Comparison of ENCODE assay signal across 9 cellular contexts in the genomic region with DNA sequence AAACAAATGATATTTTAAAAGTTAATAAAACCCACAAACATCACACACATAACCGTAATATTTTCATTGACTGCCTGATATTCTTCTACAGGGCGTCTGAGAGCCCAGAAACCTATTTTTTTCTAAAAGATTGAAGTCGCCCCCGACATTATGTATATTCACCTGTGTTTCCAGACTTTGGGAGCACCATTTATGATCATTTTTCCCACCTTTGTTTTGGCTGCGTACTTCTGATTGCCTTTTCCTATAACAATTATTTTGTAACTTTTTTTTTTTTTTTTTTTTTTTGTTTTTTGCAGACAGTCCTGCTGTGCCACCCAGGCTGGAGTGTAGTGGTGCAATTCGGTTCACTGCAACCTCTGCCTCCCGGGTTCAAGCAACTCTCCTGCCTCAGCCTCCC. TPM values are rescaled to one million over a fixed set of nuclear protein-coding genes. Genes with fewer than 3 reads are reported as not detected.
DNase-seq lines count a peak whose midpoint lies in the region; ATAC-seq, FAIRE-seq and TF ChIP-seq lines count a peak whose summit lies in the region.
"Had no signal": no experiment of that assay in that cellular context is flagged by ENCODE, and none has a peak within 500 bp of the region (broad histone marks: within the 10 kb centered on the region; RNA-seq: fewer than 3 reads in every experiment).

No MANE protein-coding gene starts in this region.

- ATAC-seq in left cardiac atrium (no peak), K562 (no peak), mucosa of descending colon (no peak)

- POLR2A ChIA-PET in K562 (lab: Yijun Ruan, JAX) = interaction anchor here (1.0 to 1.2 kb wide), 2 partner anchors 43 to 124 kb away, joined by 3 read pairs; partner anchors contain the start of gene H3-3A

- CTCF ChIA-PET in K562 (lab: Yijun Ruan, JAX; ENCODE audit: low intra/inter-chr PET ratio) = no interaction called here

- H3K4me3 ChIP-seq in left ventricle myocardium inferior (peak overlapping the region; percentile 98), K562 (peak overlapping the region; percentile 97), mesodermal cell (ENCODE audit: extremely low read depth, insufficient read depth, low read length, poor library complexity, severe bottlenecking) (peak overlapping the region; percentile 83), vagina (peak overlapping the region; percentile 88 to 94), mucosa of descending colon (no peak overlapping the region)

- H3K36me3 ChIP-seq in left ventricle myocardium inferior = peaks cover 6% of the 10 kb centered on the region
- peaks cover 14% of the 10 kb centered on the region; the same call in 2 of the 3 replicates for H3K36me3 ChIP-seq in K562 (ENCODE audit: control insufficient read depth, insufficient read depth, low read length)
- H3K36me3 ChIP-seq in mesodermal cell (ENCODE audit: control insufficient read depth, insufficient read depth, low read length) = peaks cover 6% of the 10 kb centered on the region
- H3K36me3 ChIP-seq in vagina = no peaks in the 10 kb centered on the region
- no peaks in the 10 kb centered on the region for H3K36me3 ChIP-seq in mucosa of descending colon (ENCODE audit: low read depth)

- BruUV-seq in K562 (replicated peaks; lab: Mats Ljungman, UMichigan) = no TSS peak

- H3K27ac ChIP-seq in left ventricle myocardium inferior (replicated peaks) (peak overlapping the region; percentile 97), K562 (ENCODE audit: extremely low read depth, low read depth, low read length) (peak overlapping the region; percentile 88; the same call in 2 of the 3 replicates), mesodermal cell (ENCODE audit: low read depth, low read length, severe bottlenecking) (no peak overlapping the region), vagina (peak overlapping the region; percentile 96)

- H3K4me1 ChIP-seq in left ventricle myocardium inferior (peaks cover 49% of the 10 kb centered on the region), K562 (replicated peaks in 1 of 2; ENCODE audit: control insufficient read depth in 2 of 2, insufficient read depth in 2 of 2, low read length in 2 of 2) (peaks cover 3 to 11% of the 10 kb centered on the region in 2 experiments), mesodermal cell (ENCODE audit: control insufficient read depth, insufficient read depth, low read length, poor library complexity, severe bottlenecking) (peaks cover 9% of the 10 kb centered on the region), vagina (peaks cover 38% of the 10 kb centered on the region), mucosa of descending colon (ENCODE audit: low read depth) (peaks cover 21% of the 10 kb centered on the region)

- TF ChIP-seq CTCF in left ventricle myocardium inferior (IDR thresholded peaks at IDR 0.05; ENCODE audit: borderline replicate concordance) (no peak), K562 (IDR thresholded peaks at IDR 0.05 in 2 of 3, conservative IDR thresholded peaks at IDR 0.05 in 1 of 3; ENCODE audit: insufficient read depth in 2 of 3, low read depth in 1 of 3, low read length in 3 of 3) (no peak), vagina (IDR thresholded peaks at IDR 0.05) (no peak), mucosa of descending colon (IDR thresholded peaks at IDR 0.05) (no peak)

- TF ChIP-seq POLR2A in K562 (conservative IDR thresholded peaks at IDR 0.05) (no peak), vagina (IDR thresholded peaks at IDR 0.05) (no peak)

- no peak for FAIRE-seq in K562 (lab: Jason Lieb, UNC)

- DNase-seq in left ventricle myocardium inferior (no peak), left cardiac atrium (no peak), K562 (ENCODE audit: extremely low read depth in 1 of 4, low spot score in 3 of 4) (no peak), vagina (ENCODE audit: extremely low spot score in 2 of 2) (no peak), dermis blood vessel endothelial cell (no peak), NCI-H1092 treated with DMSO at 0.1 percent for 48 hours (lab: John Stamatoyannopoulos, UW) (no peak), mucosa of descending colon (no peak)

- peak overlapping the region in 1 of 2 experiments; percentile 93; a peak in 2 of 4 replicates for H3K9ac ChIP-seq in K562 (ENCODE audit: insufficient read depth in 1 of 2, low read depth in 2 of 2, low read length in 2 of 2)

- TF ChIP-seq EP300 in K562 (IDR thresholded peaks at IDR 0.05; ENCODE audit: low read length) = no peak

- H3K9me1 ChIP-seq in K562 (ENCODE audit: control insufficient read depth, insufficient read depth, low read length) = no peaks in the 10 kb centered on the region

- H3K79me2 ChIP-seq in K562 (ENCODE audit: control insufficient read depth, insufficient read depth, low read length) = peaks cover 45% of the 10 kb centered on the region

- peaks cover 11% of the 10 kb centered on the region; the same call in 1 of the 2 replicates for H4K20me1 ChIP-seq in K562 (replicated peaks; ENCODE audit: control insufficient read depth, insufficient read depth, low read length)

- in situ Hi-C loops in K562 (cut with MboI) = no loop called here

- intact Hi-C loops in left ventricle myocardium inferior (cut with micrococcal nuclease) (no loop called here), left cardiac atrium (cut with DNase I) (no loop called here), K562 (cut with micrococcal nuclease) (no loop called here), vagina (cut with DNase I) (loop anchor here (10.0 kb wide), 1 partner anchor 123 kb away; the partner anchor contains the start of gene H3-3A), mucosa of descending colon (cut with DNase I, micrococcal nuclease) (no loop called here)

- H2AFZ ChIP-seq in K562 (ENCODE audit: low read depth, low read length) = peak overlapping the region; percentile 100

- WGBS in K562 (ENCODE audit: insufficient coverage, low coverage, missing lambda C conversion rate) = 63% methylated on average over 7 of the region's 7 CpGs
- WGBS in mesodermal cell (ENCODE audit: insufficient coverage in 2 of 2), 2 experiments = 93 to 96% methylated on average over 4 to 5 of the region's 7 CpGs

- no peaks in the 10 kb centered on the region for H3K9me3 ChIP-seq in left ventricle myocardium inferior (replicated peaks)
- no peaks in the 10 kb centered on the region for H3K9me3 ChIP-seq in K562 (replicated peaks; ENCODE audit: control insufficient read depth, insufficient read depth, low read depth, low read length)
- H3K9me3 ChIP-seq in mesodermal cell (ENCODE audit: control insufficient read depth, low read length) = no peaks in the 10 kb centered on the region
- H3K9me3 ChIP-seq in vagina = no peaks in the 10 kb centered on the region
- no peaks in the 10 kb centered on the region for H3K9me3 ChIP-seq in mucosa of descending colon

- TF ChIP-seq RAD21 in K562 (CRISPR knock-in tag; conservative IDR thresholded peaks at IDR 0.05 in 1 of 2, IDR thresholded peaks at IDR 0.05 in 1 of 2) = no peak

- peak overlapping the region; percentile 88 for H3K4me2 ChIP-seq in K562 (ENCODE audit: insufficient read depth, low read length)

- H3K27me3 ChIP-seq in left ventricle myocardium inferior (ENCODE audit: low read depth) (no peaks in the 10 kb centered on the region), K562 (ENCODE audit: control insufficient read depth in 2 of 2, insufficient read depth in 2 of 2, low read length in 2 of 2) (no peaks in the 10 kb centered on the region), vagina (no peaks in the 10 kb centered on the region)

RNA-seq across cellular contexts. Expression of gene ACBD3, which starts 0.8 kb away (rescaled TPM):
- total RNA-seq in left ventricle myocardium inferior = 29.6 TPM
- 10 to 100 TPM; 25.4 to 40.8 TPM for total RNA-seq in left cardiac atrium
- 12.5 and 40.3 TPM in 2 replicates for total RNA-seq in K562 (2011; cell fraction: chromatin; rRNA removed; ENCODE audit: low replicate concordance)
- total RNA-seq in K562 (2011; cell fraction: nucleolus; rRNA removed) = 8.8 and 12.5 TPM in 2 replicates
- 21.6 and 27.1 TPM in 2 replicates for total RNA-seq in K562 (2011; cell fraction: nucleoplasm; rRNA removed)
- total RNA-seq in K562 (2014; rRNA removed) = 25.4 and 31.4 TPM in 2 replicates
- 31.4 and 35.5 TPM in 2 replicates for total RNA-seq in K562 (2014; rRNA removed; fragmentation: Illumina TruSeq; extraction: Trizol)
- 26.1 and 26.9 TPM in 2 replicates for total RNA-seq in K562 (2015; rRNA removed; fragmentation: Illumina TruSeq; extraction: Trizol)
- 27.6 and 30.7 TPM in 2 replicates for total RNA-seq in K562 (2021)
- 36.7 and 37.6 TPM in 2 replicates for polyA plus RNA-seq in K562 (2011; rRNA removed)
- 10.1 and 21.5 TPM in 2 replicates for polyA plus RNA-seq in K562 (2011; cell fraction: cytosol; rRNA removed)
- 8.9 and 13.8 TPM in 2 replicates for polyA plus RNA-seq in K562 (2011; cell fraction: nucleus; rRNA removed)
- 22.8 and 22.9 TPM in 2 replicates for polyA plus RNA-seq in K562 (2012)
- 25.4 and 32.1 TPM in 2 replicates for polyA plus RNA-seq in K562 (2014; fragmentation: Illumina TruSeq; extraction: Trizol)
- 10 to 100 TPM; 11.1 to 14.3 TPM for polyA plus RNA-seq in K562 (2014; fragmentation: Nextera tagmentation; extraction: Ambion mirVana)
- 21.4 and 21.5 TPM in 2 replicates for polyA plus RNA-seq in K562 (2014; rRNA removed)
- polyA minus RNA-seq in K562 (2011; rRNA and poly(A)+ RNA removed) = 55.5 and 66.5 TPM in 2 replicates
- 23.8 and 29.6 TPM in 2 replicates for polyA minus RNA-seq in K562 (2011; cell fraction: cytosol; rRNA and poly(A)+ RNA removed)
- 7.1 and 15.3 TPM in 2 replicates for polyA minus RNA-seq in K562 (2011; cell fraction: nucleus; rRNA and poly(A)+ RNA removed)
- polyA plus RNA-seq in mesodermal cell (2013, experiment 1 of 2) = 48.0 TPM
- 47.7 TPM for polyA plus RNA-seq in mesodermal cell (2013, experiment 2 of 2)
- total RNA-seq in vagina = 38.1 TPM
- total RNA-seq in dermis blood vessel endothelial cell = 41.9 and 50.5 TPM in 2 replicates
- 10 to 100 TPM; 36.6 to 49.9 (median 48.0) TPM for total RNA-seq in mucosa of descending colon

RNA-seq across cellular contexts. Expression of gene MIXL1, which starts 36.1 kb away (rescaled TPM):
- total RNA-seq in left ventricle myocardium inferior = not detected
- not detected for total RNA-seq in left cardiac atrium
- total RNA-seq in K562 (2011; cell fraction: chromatin; rRNA removed; ENCODE audit: low replicate concordance) = 0.14 TPM in 1 of 2 replicates, not detected in the other
- not detected in 2 replicates for total RNA-seq in K562 (2011; cell fraction: nucleolus; rRNA removed)
- total RNA-seq in K562 (2011; cell fraction: nucleoplasm; rRNA removed) = not detected in 2 replicates
- total RNA-seq in K562 (2014; rRNA removed) = not detected in 2 replicates
- total RNA-seq in K562 (2014; rRNA removed; fragmentation: Illumina TruSeq; extraction: Trizol) = not detected in 2 replicates
- total RNA-seq in K562 (2015; rRNA removed; fragmentation: Illumina TruSeq; extraction: Trizol) = not detected in 2 replicates
- total RNA-seq in K562 (2021) = not detected in 2 replicates
- not detected in 2 replicates for polyA plus RNA-seq in K562 (2011; rRNA removed)
- polyA plus RNA-seq in K562 (2011; cell fraction: cytosol; rRNA removed) = not detected in 2 replicates
- polyA plus RNA-seq in K562 (2011; cell fraction: nucleus; rRNA removed) = not detected in 2 replicates
- polyA plus RNA-seq in K562 (2012) = 0.06 TPM in 1 of 2 replicates, not detected in the other
- not detected in 2 replicates for polyA plus RNA-seq in K562 (2014; fragmentation: Illumina TruSeq; extraction: Trizol)
- not detected for polyA plus RNA-seq in K562 (2014; fragmentation: Nextera tagmentation; extraction: Ambion mirVana)
- polyA plus RNA-seq in K562 (2014; rRNA removed) = not detected in 2 replicates
- polyA minus RNA-seq in K562 (2011; rRNA and poly(A)+ RNA removed) = not detected in 2 replicates
- polyA minus RNA-seq in K562 (2011; cell fraction: cytosol; rRNA and poly(A)+ RNA removed) = not detected in 2 replicates
- not detected in 2 replicates for polyA minus RNA-seq in K562 (2011; cell fraction: nucleus; rRNA and poly(A)+ RNA removed)
- 4.7 TPM for polyA plus RNA-seq in mesodermal cell (2013, experiment 1 of 2)
- polyA plus RNA-seq in mesodermal cell (2013, experiment 2 of 2) = 2.9 TPM
- total RNA-seq in vagina = not detected
- total RNA-seq in dermis blood vessel endothelial cell = 0.05 TPM in 1 of 2 replicates, not detected in the other
- total RNA-seq in mucosa of descending colon = under 1 TPM; 0.16 to 0.38 (median 0.29) TPM
- polyA plus RNA-seq: esophagus had no signal
